Comparison of ENCODE assay signal across 16 cellular contexts in the genomic region with DNA sequence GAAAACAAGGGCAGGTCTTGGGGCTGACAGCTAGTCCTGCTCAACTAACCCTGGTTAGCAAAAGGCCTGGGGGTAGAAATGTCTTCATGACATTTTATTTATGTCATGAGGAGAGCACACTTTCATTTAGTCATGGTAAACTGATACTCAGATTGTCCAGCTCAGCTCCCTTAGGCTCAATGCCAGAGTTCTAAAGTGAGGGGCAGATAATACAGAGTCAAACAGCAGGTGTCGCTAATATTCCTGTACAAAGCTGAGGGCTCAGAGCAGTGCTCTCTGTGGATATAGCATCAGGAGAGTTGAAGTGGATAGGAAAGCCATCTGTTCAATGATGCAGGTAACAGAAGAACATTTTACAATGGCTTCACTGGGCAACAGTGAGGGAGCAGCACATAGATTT. TPM values are rescaled to one million over a fixed set of nuclear protein-coding genes. Genes with fewer than 3 reads are reported as not detected.
DNase-seq lines count a peak whose midpoint lies in the region; ATAC-seq, FAIRE-seq and TF ChIP-seq lines count a peak whose summit lies in the region.
"Had no signal": no experiment of that assay in that cellular context is flagged by ENCODE, and none has a peak within 500 bp of the region (broad histone marks: within the 10 kb centered on the region; RNA-seq: fewer than 3 reads in every experiment).

No MANE protein-coding gene starts in this region.

- H3K9me3 ChIP-seq in K562 (replicated peaks; ENCODE audit: control insufficient read depth, insufficient read depth, low read depth, low read length) = no peaks in the 10 kb centered on the region
- H3K9me3 ChIP-seq: adrenal gland had no signal

- H3K79me2 ChIP-seq in K562 (ENCODE audit: control insufficient read depth, insufficient read depth, low read length) = peaks cover 31% of the 10 kb centered on the region

- in situ Hi-C loops in ACHN (cut with HindIII; ENCODE audit: low pct_ligation_motif_present, low pct_unique_long_range_greater_than_20kb, low sequenced_read_pairs) = no loop called here
- in situ Hi-C loops in K562 (cut with MboI) = no loop called here

- H3K4me1 ChIP-seq in K562 (replicated peaks in 1 of 2; ENCODE audit: control insufficient read depth in 2 of 2, insufficient read depth in 2 of 2, low read length in 2 of 2) = 0 out of 5 replicates have a peak, but pooled peaks cover 0 to 3% of the 10 kb centered on the region in 2 experiments
- H3K4me1 ChIP-seq: adrenal gland had no signal

- CTCF ChIA-PET in K562 (lab: Yijun Ruan, JAX; ENCODE audit: low intra/inter-chr PET ratio) = no interaction called here

- no peak overlapping the region for H3K9ac ChIP-seq in K562 (ENCODE audit: insufficient read depth in 1 of 2, low read depth in 2 of 2, low read length in 2 of 2)

- ATAC-seq in K562 = peak; percentile 73
- no peak for ATAC-seq in GM19328 (IDR thresholded peaks at IDR 0.05; ENCODE audit: unreplicated experiment)
- ATAC-seq: activated CD4-positive, CD25-positive, alpha-beta regulatory T cell treated with anti-CD3 and anti-CD28 coated beads, Interleukin-2, amount 50 U/mL, for 24 hours; stimulated activated naive CD8-positive, alpha-beta T cell treated with anti-CD3 and anti-CD28 coated beads, Interleukin-15, amount 100 ng/mL, for 72 hours had no signal

- BruUV-seq in K562 (replicated peaks; lab: Mats Ljungman, UMichigan) = no TSS peak

- POLR2A ChIA-PET in K562 (lab: Yijun Ruan, JAX) = no interaction called here

- no peak for FAIRE-seq in K562 (lab: Jason Lieb, UNC)
- FAIRE-seq: G401.6, keratinocyte had no signal

- H3K9me1 ChIP-seq in K562 (ENCODE audit: control insufficient read depth, insufficient read depth, low read length) = no peaks in the 10 kb centered on the region

- WGBS in K562 (ENCODE audit: insufficient coverage, low coverage, missing lambda C conversion rate) = 38% methylated on average over 1 of the region's 1 CpG

- intact Hi-C loops in K562 (cut with micrococcal nuclease) = no loop called here

- no peak overlapping the region for H3K4me2 ChIP-seq in K562 (ENCODE audit: insufficient read depth, low read length)

- no peak for TF ChIP-seq EP300 in K562 (IDR thresholded peaks at IDR 0.05; ENCODE audit: low read length)

- H3K4me3 ChIP-seq in GM12864 (ENCODE audit: low read depth, low read length) (no peak overlapping the region), K562 (no peak overlapping the region)
- H3K4me3 ChIP-seq: adrenal gland, dorsolateral prefrontal cortex had no signal

- H3K27ac ChIP-seq in K562 (ENCODE audit: extremely low read depth, low read depth, low read length) = no peak overlapping the region
- H3K27ac ChIP-seq: adrenal gland, dorsolateral prefrontal cortex had no signal

- H3K36me3 ChIP-seq in K562 (ENCODE audit: control insufficient read depth, insufficient read depth, low read length) = peaks cover 29% of the 10 kb centered on the region
- H3K36me3 ChIP-seq: adrenal gland had no signal

- DNase-seq in ACHN = peak; percentile 39
- no peak for DNase-seq in GM12864 (ENCODE audit: low read depth)
- DNase-seq in NCI-H2196 (lab: John Stamatoyannopoulos, UW; ENCODE audit: unreplicated experiment) = peak; percentile 60
- DNase-seq in K562 (ENCODE audit: extremely low read depth in 1 of 4, low spot score in 3 of 4) = peak in 1 of 4 experiments; percentile 12
- DNase-seq in stimulated activated CD4-positive, alpha-beta T cell treated with anti-CD3 and anti-CD28 coated beads, Interleukin-15, amount 100 ng/mL, for 24 hours = no peak
- DNase-seq in NCI-H2227 (lab: John Stamatoyannopoulos, UW; ENCODE audit: unreplicated experiment) = no peak
- DNase-seq in NCI-H526 (lab: John Stamatoyannopoulos, UW) = no peak
- DNase-seq: activated T-cell treated with anti-CD3 and anti-CD28 coated beads, Interleukin-2, amount 50 U/mL, for 1 hour; dorsolateral prefrontal cortex; NCI-H510A; stimulated activated naive CD8-positive, alpha-beta T cell treated with anti-CD3 and anti-CD28 coated beads, Interleukin-15, amount 100 ng/mL, for 72 hours had no signal

- H3K27me3 ChIP-seq in K562 (ENCODE audit: control insufficient read depth in 2 of 2, insufficient read depth in 2 of 2, low read length in 2 of 2) = no peaks in the 10 kb centered on the region
- H3K27me3 ChIP-seq: adrenal gland had no signal

- no peak for TF ChIP-seq POLR2A in K562 (conservative IDR thresholded peaks at IDR 0.05)

- TF ChIP-seq RAD21 in K562 (CRISPR knock-in tag; conservative IDR thresholded peaks at IDR 0.05 in 1 of 2, IDR thresholded peaks at IDR 0.05 in 1 of 2) = no peak

- TF ChIP-seq CTCF in GM12864 (IDR thresholded peaks at IDR 0.05; ENCODE audit: low read depth, low read length, missing control alignments) (peak; percentile 11), K562 (IDR thresholded peaks at IDR 0.05 in 2 of 3, conservative IDR thresholded peaks at IDR 0.05 in 1 of 3; ENCODE audit: insufficient read depth in 2 of 3, low read depth in 1 of 3, low read length in 3 of 3) (peak in 1 of 3 experiments; percentile 17; a peak in 1 of 6 replicates)

- H4K20me1 ChIP-seq in K562 (replicated peaks; ENCODE audit: control insufficient read depth, insufficient read depth, low read length) = 0 out of 2 replicates have a peak, but pooled peaks cover 3% of the 10 kb centered on the region

- no peak overlapping the region for H2AFZ ChIP-seq in K562 (ENCODE audit: low read depth, low read length)

TF ChIP-seq in K562, 482 proteins besides CTCF, POLR2A, EP300 and RAD21:
- TF ChIP-seq CEBPG (CRISPR knock-in tag; IDR thresholded peaks at IDR 0.05) (no peak), CEBPG (tag; conservative IDR thresholded peaks at IDR 0.05 in 1 of 2, IDR thresholded peaks at IDR 0.05 in 1 of 2) (no peak), SNRNP70 (optimal IDR thresholded peaks at IDR 0.05; ENCODE audit: low read depth, low read length) (no peak), SIX5 (IDR thresholded peaks at IDR 0.05; ENCODE audit: borderline replicate concordance in 1 of 2, insufficient read depth in 1 of 2, low read depth in 1 of 2, low read length in 2 of 2) (no peak), MEF2A (IDR thresholded peaks at IDR 0.05; ENCODE audit: control insufficient read depth, low read depth, low read length) (no peak), ZNF644 (tag; IDR thresholded peaks at IDR 0.05; ENCODE audit: low read depth) (no peak)

RNA-seq across cellular contexts. Expression of gene CALCR, which starts 26.8 kb away (rescaled TPM):
- total RNA-seq in K562 (2011; cell fraction: chromatin; rRNA removed; ENCODE audit: low replicate concordance) = 0.28 TPM in 1 of 2 replicates, not detected in the other
- total RNA-seq in K562 (2011; cell fraction: nucleolus; rRNA removed) = 0.26 TPM in 1 of 2 replicates, not detected in the other
- not detected in 2 replicates for total RNA-seq in K562 (2011; cell fraction: nucleoplasm; rRNA removed)
- total RNA-seq in K562 (2014; rRNA removed) (0.04 and 0.14 TPM in 2 replicates), K562 (2014; rRNA removed; fragmentation: Illumina TruSeq; extraction: Trizol) (0.06 and 0.07 TPM in 2 replicates), K562 (2015; rRNA removed; fragmentation: Illumina TruSeq; extraction: Trizol) (0.14 TPM in 1 of 2 replicates, not detected in the other), K562 (2021) (0.09 and 0.16 TPM in 2 replicates)
- polyA plus RNA-seq in K562 (2011; rRNA removed) (0.09 and 0.10 TPM in 2 replicates), K562 (2014; fragmentation: Illumina TruSeq; extraction: Trizol) (0.04 and 0.07 TPM in 2 replicates), K562 (2014; fragmentation: Nextera tagmentation; extraction: Ambion mirVana) (not detected), K562 (2014; rRNA removed) (0.11 TPM in 1 of 2 replicates, not detected in the other)
- 0.09 TPM in 1 of 2 replicates, not detected in the other for polyA plus RNA-seq in K562 (2011; cell fraction: cytosol; rRNA removed)
- 0.04 TPM in 1 of 2 replicates, not detected in the other for polyA plus RNA-seq in K562 (2011; cell fraction: nucleus; rRNA removed)
- 0.07 and 0.12 TPM in 2 replicates for polyA plus RNA-seq in K562 (2012)
- not detected in 2 replicates for polyA minus RNA-seq in K562 (2011; rRNA and poly(A)+ RNA removed)
- polyA minus RNA-seq in K562 (2011; cell fraction: cytosol; rRNA and poly(A)+ RNA removed) = not detected in 2 replicates
- polyA minus RNA-seq in K562 (2011; cell fraction: nucleus; rRNA and poly(A)+ RNA removed) = not detected in 2 replicates
- polyA plus RNA-seq: keratinocyte had no signal

Comparison
In these comparisons a context has a peak if more than half of its experiments do, and no peak if none do; other contexts are left out.
1. DNase-seq: peak in ACHN (single experiment) and NCI-H2196 (single experiment); none in GM12864 (single experiment), stimulated activated CD4-positive, alpha-beta T cell treated with anti-CD3 and anti-CD28 coated beads, Interleukin-15, amount 100 ng/mL, for 24 hours (single experiment), NCI-H2227 (single experiment) and NCI-H526 (0 of 2).